8 cellular contexts compared by ENCODE assay signal in genomic region chr11:134069426-134069921, GRCh38. TPM values are rescaled to one million over a fixed set of nuclear protein-coding genes. Genes with fewer than 3 reads are reported as not detected.
A peak's percentile ranks its signal among the peaks of the same experiment; 100 is the strongest.
DNase-seq lines count a peak whose midpoint lies in the region; ATAC-seq and TF ChIP-seq lines count a peak whose summit lies in the region.

No MANE protein-coding gene starts in this region.

- H3K4me1 ChIP-seq in BLaER1 (peaks cover 22% of the 10 kb centered on the region), lung (ENCODE audit: control insufficient read depth in 2 of 2, insufficient read depth in 2 of 2, low read length in 2 of 2) (peaks cover 0 to 4% of the 10 kb centered on the region in 2 donors), tibial nerve (peaks cover 0 to 49% (median 10%) of the 10 kb centered on the region in 4 donors)

- DNase-seq in lung (ENCODE audit: low spot score) (no peak), tibial nerve (ENCODE audit: low spot score in 2 of 2) (no peak), GM19238 (ENCODE audit: insufficient read length, low spot score) (no peak), NCI-H2081 treated with DMSO at 0.1 percent for 48 hours (lab: John Stamatoyannopoulos, UW) (no peak)
- no peak for DNase-seq in activated CD8-positive, alpha-beta memory T cell treated with anti-CD3 and anti-CD28 coated beads, Interleukin-2, amount 50 U/mL, for 4 hours

- peak in 1 of 2 donors; percentile 23 for TF ChIP-seq POLR2A in tibial nerve (IDR thresholded peaks at IDR 0.05)

- WGBS in lung, 2 donors: 10 to 11% methylated on average over 27 to 36 of the region's 36 CpGs
- WGBS in tibial nerve, 2 donors: 1 to 3% methylated on average over 13 to 20 of the region's 36 CpGs

- TF ChIP-seq CTCF in lung (IDR thresholded peaks at IDR 0.05; ENCODE audit: control extremely low read depth, extremely low read depth): no peak
- no peak for TF ChIP-seq CTCF in tibial nerve (IDR thresholded peaks at IDR 0.05)

- peak overlapping the region; percentile 78 for H3K9ac ChIP-seq in BLaER1

- H3K4me2 ChIP-seq in BLaER1: peak overlapping the region; percentile 87

- H3K27me3 ChIP-seq in BLaER1 (no peaks in the 10 kb centered on the region), lung (ENCODE audit: control insufficient read depth, insufficient read depth) (no peaks in the 10 kb centered on the region), tibial nerve (no peaks in the 10 kb centered on the region)

- H4K20me1 ChIP-seq in BLaER1: peaks cover 24% of the 10 kb centered on the region

- peak overlapping the region; percentile 77 for H3K27ac ChIP-seq in BLaER1
- peak overlapping the region; percentile 63 for H3K27ac ChIP-seq in KOPT-K1 (ENCODE audit: low read depth, low read length, poor library complexity, severe bottlenecking)
- peak overlapping the region; percentile 94 for H3K27ac ChIP-seq in cingulate gyrus (ENCODE audit: low read depth, low read length)
- H3K27ac ChIP-seq in lung (ENCODE audit: low read depth in 1 of 2, low read length in 1 of 2): peak overlapping the region; percentile 80 to 89
- peak overlapping the region; percentile 88 to 97 (median 94) for H3K27ac ChIP-seq in tibial nerve

- H3K36me3 ChIP-seq in BLaER1 (no peaks in the 10 kb centered on the region), KOPT-K1 (ENCODE audit: insufficient read depth, low read length) (no peaks in the 10 kb centered on the region), lung (ENCODE audit: control insufficient read depth in 2 of 2, insufficient read depth in 2 of 2, low read length in 2 of 2) (no peaks in the 10 kb centered on the region), tibial nerve (no peaks in the 10 kb centered on the region)

- H3K4me3 ChIP-seq in BLaER1 (peak overlapping the region; percentile 86), lung (peak overlapping the region; percentile 68), tibial nerve (peak overlapping the region; percentile 53 to 76 (median 69))

- H3K9me3 ChIP-seq in BLaER1 (no peaks in the 10 kb centered on the region), KOPT-K1 (ENCODE audit: insufficient read depth, low read length, poor library complexity, severe bottlenecking) (no peaks in the 10 kb centered on the region), lung (ENCODE audit: control insufficient read depth in 2 of 2, insufficient read depth in 1 of 2, low read length in 1 of 2) (no peaks in the 10 kb centered on the region), tibial nerve (no peaks in the 10 kb centered on the region)

- no peak for TF ChIP-seq EP300 in tibial nerve (IDR thresholded peaks at IDR 0.05)

- no peak for ATAC-seq in lung (ENCODE audit: insufficient read depth, low FRiP score)

RNA-seq across cellular contexts. Expression of gene JAM3, which starts 0.6 kb away (rescaled TPM):
- total RNA-seq in lung (10 to 100 TPM; 33.5 to 72.2 TPM), tibial nerve (100 to 1,000 TPM in 2 of 4 donors, 10 to 100 TPM in 2; 60.9 to 124 (median 96.5) TPM)
- polyA plus RNA-seq in lung: 10 to 100 TPM; 10.3 to 13.6 TPM
